ENCODE assay signal across 16 cellular contexts in the genomic region with DNA sequence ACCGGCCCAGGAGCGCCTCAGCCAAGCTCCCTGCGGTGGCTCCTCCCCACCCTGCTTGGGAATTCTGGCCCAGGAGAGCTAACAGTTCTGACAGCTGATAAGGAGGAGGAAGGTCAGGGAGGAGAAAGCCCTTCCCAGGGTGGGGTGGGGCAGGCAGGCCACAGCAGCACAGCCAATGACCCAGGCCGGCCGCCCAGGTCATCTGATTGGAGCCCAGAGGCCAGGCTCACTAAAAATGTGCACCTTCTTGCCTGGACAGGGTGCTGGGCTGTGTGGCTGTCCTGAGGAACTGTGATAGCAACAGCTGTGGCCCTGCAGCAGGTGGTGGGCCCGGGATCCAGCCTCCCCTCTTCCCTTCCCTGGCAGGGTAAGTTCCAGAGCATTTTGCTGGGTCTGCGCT. TPM values are rescaled to one million over a fixed set of nuclear protein-coding genes. Genes with fewer than 3 reads are reported as not detected.
DNase-seq lines count a peak whose midpoint lies in the region; ATAC-seq and TF ChIP-seq lines count a peak whose summit lies in the region.
"Had no signal": no experiment of that assay in that cellular context is flagged by ENCODE, and none has a peak within 500 bp of the region (broad histone marks: within the 10 kb centered on the region; RNA-seq: fewer than 3 reads in every experiment).

No MANE protein-coding gene starts in this region.

- H3K27me3 ChIP-seq in RWPE2 (ENCODE audit: insufficient read depth, poor library complexity, severe bottlenecking) (no peaks in the 10 kb centered on the region), mucosa of stomach (ENCODE audit: control insufficient read depth, insufficient read depth, low read length) (no peaks in the 10 kb centered on the region)
- H3K27me3 ChIP-seq: Peyer's patch had no signal

- H3K27ac ChIP-seq in RWPE2 (ENCODE audit: poor library complexity, severe bottlenecking): peak overlapping the region; percentile 88
- H3K27ac ChIP-seq: Peyer's patch, tibial artery had no signal

- DNase-seq in A172 (ENCODE audit: low spot score) (peak; percentile 46), RWPE2 (ENCODE audit: low spot score) (no peak), left ventricle myocardium superior (peak; percentile 73), NCI-H1048 (lab: John Stamatoyannopoulos, UW) (no peak), OCI-M1 (lab: John Stamatoyannopoulos, UW) (no peak)
- DNase-seq: activated CD4-positive, alpha-beta T cell treated with anti-CD3 and anti-CD28 coated beads, Interleukin-2, amount 50 U/mL, for 1 hour; activated naive CD4-positive, alpha-beta T cell treated with Interleukin-2 at 50 U/mL for 16 hours; KG1; NCI-H1092 treated with DMSO at 0.1 percent for 48 hours; NCI-H774; tibial artery had no signal

- H3K36me3 ChIP-seq in RWPE2 (ENCODE audit: low read depth) (no peaks in the 10 kb centered on the region), mucosa of stomach (ENCODE audit: control insufficient read depth, insufficient read depth, low read length) (no peaks in the 10 kb centered on the region)
- H3K36me3 ChIP-seq: Peyer's patch, tibial artery had no signal

- H3K9ac ChIP-seq in mucosa of stomach (ENCODE audit: low read length): peak overlapping the region; percentile 25

- H3K4me1 ChIP-seq in RWPE2 (ENCODE audit: insufficient read depth, poor library complexity, severe bottlenecking) (peaks cover 39% of the 10 kb centered on the region), mucosa of stomach (ENCODE audit: control insufficient read depth, insufficient read depth, low read length) (peaks cover 47% of the 10 kb centered on the region)

- no peak for ATAC-seq in RWPE2 (ENCODE audit: low read depth)
- peak; percentile 80 for ATAC-seq in left ventricle myocardium superior
- ATAC-seq in HG02610 (IDR thresholded peaks at IDR 0.05; ENCODE audit: unreplicated experiment): no peak
- ATAC-seq in HG03457 (IDR thresholded peaks at IDR 0.05; ENCODE audit: unreplicated experiment): no peak

- intact Hi-C loops in left ventricle myocardium superior (cut with micrococcal nuclease): no loop called here

- H3K9me3 ChIP-seq in RWPE2 (ENCODE audit: severe bottlenecking) (no peaks in the 10 kb centered on the region), mucosa of stomach (ENCODE audit: control insufficient read depth, low read length) (no peaks in the 10 kb centered on the region)
- H3K9me3 ChIP-seq: Peyer's patch, tibial artery had no signal

- H3K4me3 ChIP-seq in RWPE2 (ENCODE audit: severe bottlenecking): no peak overlapping the region
- H3K4me3 ChIP-seq in mucosa of stomach (ENCODE audit: low read length): no peak overlapping the region
- H3K4me3 ChIP-seq: Peyer's patch, skin epidermis, tibial artery had no signal

- no peak for TF ChIP-seq CTCF in RWPE2 (IDR thresholded peaks at IDR 0.05; ENCODE audit: poor library complexity, severe bottlenecking)

RNA-seq across cellular contexts. Expression of gene SH3TC1, which starts 17.2 kb away (rescaled TPM):
- 7.2 and 10.0 TPM in 2 replicates for total RNA-seq in A172 (2014; rRNA removed; shearing (Covaris generic))
- 8.7 TPM for total RNA-seq in left ventricle myocardium superior

RNA-seq across cellular contexts. Expression of gene ABLIM2, which starts 23.2 kb away (rescaled TPM):
- total RNA-seq in A172 (2014; rRNA removed; shearing (Covaris generic)): 1.3 and 5.1 TPM in 2 replicates
- total RNA-seq in left ventricle myocardium superior: 28.3 TPM

Comparison
In these comparisons a context has a peak if more than half of its experiments do, and no peak if none do; other contexts are left out.
1. DNase-seq: peak in A172 (single experiment) and left ventricle myocardium superior (single experiment); none in RWPE2 (single experiment), NCI-H1048 (single experiment) and OCI-M1 (single experiment).